ENCODE assay signal across 7 cellular contexts in the genomic region with DNA sequence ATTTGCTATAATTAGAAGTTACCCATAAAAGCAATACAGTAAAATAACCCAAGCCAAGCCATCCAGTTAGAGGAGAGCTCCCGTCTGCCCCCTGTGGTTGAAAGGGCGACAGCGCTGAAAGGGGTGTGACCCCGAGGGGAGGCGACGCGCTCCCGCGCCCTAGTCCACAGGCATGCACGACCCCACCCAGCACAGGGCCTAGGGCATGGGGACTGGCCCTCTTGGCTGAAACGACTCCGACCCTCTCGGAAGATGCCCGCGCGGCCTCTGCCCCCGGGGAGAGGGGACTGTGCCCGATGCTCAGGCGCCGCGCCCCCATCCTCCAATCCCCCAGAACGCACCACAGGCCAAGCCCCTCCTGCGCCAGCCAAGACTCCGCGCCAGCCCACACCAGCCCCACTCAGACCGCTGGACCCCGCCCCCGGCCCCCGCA.
A peak's percentile ranks its signal among the peaks of the same experiment; 100 is the strongest.
DNase-seq lines count a peak whose midpoint lies in the region; ATAC-seq and TF ChIP-seq lines count a peak whose summit lies in the region.

No MANE protein-coding gene starts in this region.

- H3K9ac ChIP-seq in mammary epithelial cell (ENCODE audit: insufficient read depth, low read length) (no peak overlapping the region), liver (ENCODE audit: low read depth in 1 of 2, low read length in 2 of 2) (no peak overlapping the region)

- TF ChIP-seq RAD21 in liver (IDR thresholded peaks at IDR 0.05), result peak in 1 of 2 donors; percentile 53

- peaks cover 5% of the 10 kb centered on the region for H3K4me1 ChIP-seq in mammary epithelial cell (ENCODE audit: insufficient read depth, low read length)
- peaks cover 0 to 4% (median 2%) of the 10 kb centered on the region in 4 donors for H3K4me1 ChIP-seq in liver (ENCODE audit: control insufficient read depth in 4 of 4, insufficient read depth in 4 of 4, low read length in 3 of 4)

- H3K36me3 ChIP-seq in mammary epithelial cell (ENCODE audit: insufficient read depth, low read length), result no peaks in the 10 kb centered on the region
- H3K36me3 ChIP-seq in liver (ENCODE audit: control insufficient read depth in 4 of 4, insufficient read depth in 3 of 4, low read depth in 1 of 4, low read length in 3 of 4), result no peaks in the 10 kb centered on the region

- TF ChIP-seq CTCF in mammary epithelial cell (conservative IDR thresholded peaks at IDR 0.05 in 1 of 2, IDR thresholded peaks at IDR 0.05 in 1 of 2; ENCODE audit: extremely low read depth in 1 of 2, insufficient read depth in 1 of 2, low read depth in 1 of 2, low read length in 2 of 2) (peak; percentile 48 to 63), liver (IDR thresholded peaks at IDR 0.05; ENCODE audit: low read depth, low read length, missing input control) (peak; percentile 32)

- H3K4me3 ChIP-seq in mammary epithelial cell (replicated peaks in 1 of 3; ENCODE audit: insufficient read depth in 1 of 3, low read depth in 2 of 3, low read length in 3 of 3) (peak overlapping the region in 2 of 3 experiments; percentile 25 to 47), liver (ENCODE audit: low read depth in 1 of 3, low read length in 3 of 3) (peak overlapping the region in 1 of 3 donors; percentile 34)

- H3K9me3 ChIP-seq in mammary epithelial cell (replicated peaks; ENCODE audit: insufficient read depth, low read length) (no peaks in the 10 kb centered on the region), liver (ENCODE audit: control insufficient read depth in 4 of 4, low read length in 3 of 4) (no peaks in the 10 kb centered on the region)

- no peak overlapping the region for H3K27ac ChIP-seq in mammary epithelial cell (ENCODE audit: insufficient read depth, low read depth, low read length)
- H3K27ac ChIP-seq in liver (ENCODE audit: low read depth in 1 of 2, low read length in 2 of 2), result no peak overlapping the region

- in situ Hi-C loops in SK-MEL-5 (cut with HindIII; ENCODE audit: low pct_unique_long_range_greater_than_20kb, low sequenced_read_pairs), result no loop called here
- in situ Hi-C loops in mammary epithelial cell (cut with MboI; ENCODE audit: low sequenced_read_pairs in 2 of 2), result no loop called here

- H3K4me2 ChIP-seq in mammary epithelial cell (ENCODE audit: insufficient read depth, low read depth, low read length), result peak overlapping the region; percentile 93

- no TSS peak for BruUV-seq in mammary epithelial cell (replicated peaks; lab: Mats Ljungman, UMichigan)

- dilution Hi-C loops in mammary epithelial cell (cut with HindIII; ENCODE audit: low sequenced_read_pairs), result no loop called here

- no peaks in the 10 kb centered on the region for H3K79me2 ChIP-seq in mammary epithelial cell (ENCODE audit: insufficient read depth, low read length)

- ATAC-seq in GM18511 (IDR thresholded peaks at IDR 0.05; ENCODE audit: unreplicated experiment) (peak; percentile 69), HG02943 (IDR thresholded peaks at IDR 0.05; ENCODE audit: low read depth, unreplicated experiment) (peak; percentile 69)

- CTCF ChIA-PET in mammary epithelial cell (lab: Charles Lee; ENCODE audit: low non-redundant PET), result no interaction called here

- H4K20me1 ChIP-seq in mammary epithelial cell (ENCODE audit: insufficient read depth, low read length), result no peaks in the 10 kb centered on the region

- peak overlapping the region; percentile 75 for H2AFZ ChIP-seq in mammary epithelial cell (ENCODE audit: low read depth, low read length)

- DNase-seq in SK-MEL-5 (ENCODE audit: low read depth, low spot score) (peak; percentile 62), mammary epithelial cell (no peak), NK-92 (lab: John Stamatoyannopoulos, UW; ENCODE audit: unreplicated experiment) (no peak)
- DNase-seq in stimulated activated CD4-positive, alpha-beta T cell treated with anti-CD3 and anti-CD28 coated beads, TNF-alpha, amount 100 ng/mL, for 48 hours (ENCODE audit: low read depth in 3 of 3), result peak in 2 of 3 donors; percentile 32 to 54

- H3K27me3 ChIP-seq in mammary epithelial cell (ENCODE audit: insufficient read depth, low read length) (no peaks in the 10 kb centered on the region), liver (ENCODE audit: control insufficient read depth in 4 of 4, insufficient read depth in 4 of 4, low read length in 3 of 4) (no peaks in the 10 kb centered on the region)

- intact Hi-C loops in mammary epithelial cell (cut with micrococcal nuclease), result loop anchor here (10.0 kb wide), 1 partner anchor 67 kb away; a partner anchor contains a TSS

- 14% methylated on average over 16 of the region's 29 CpGs for WGBS in mammary epithelial cell (ENCODE audit: low coverage, missing lambda C conversion rate)
- 5% methylated on average over 29 of the region's 29 CpGs for WGBS in liver

TF ChIP-seq in liver, 16 proteins besides CTCF, POLR2A, EP300 and RAD21:
- TF ChIP-seq EGR1 (IDR thresholded peaks at IDR 0.05; ENCODE audit: low read depth in 2 of 2), result no peak
- no peak for TF ChIP-seq GABPA (IDR thresholded peaks at IDR 0.05 in 1 of 2, conservative IDR thresholded peaks at IDR 0.05 in 1 of 2)

Comparison
In these comparisons a context has a peak if more than half of its experiments do, and no peak if none do; other contexts are left out.
1. DNase-seq: peak in SK-MEL-5 (single experiment) and stimulated activated CD4-positive, alpha-beta T cell treated with anti-CD3 and anti-CD28 coated beads, TNF-alpha, amount 100 ng/mL, for 48 hours (2 of 3); none in mammary epithelial cell (single experiment) and NK-92 (single experiment).